28 cellular contexts compared by ENCODE assay signal in the genomic region with DNA sequence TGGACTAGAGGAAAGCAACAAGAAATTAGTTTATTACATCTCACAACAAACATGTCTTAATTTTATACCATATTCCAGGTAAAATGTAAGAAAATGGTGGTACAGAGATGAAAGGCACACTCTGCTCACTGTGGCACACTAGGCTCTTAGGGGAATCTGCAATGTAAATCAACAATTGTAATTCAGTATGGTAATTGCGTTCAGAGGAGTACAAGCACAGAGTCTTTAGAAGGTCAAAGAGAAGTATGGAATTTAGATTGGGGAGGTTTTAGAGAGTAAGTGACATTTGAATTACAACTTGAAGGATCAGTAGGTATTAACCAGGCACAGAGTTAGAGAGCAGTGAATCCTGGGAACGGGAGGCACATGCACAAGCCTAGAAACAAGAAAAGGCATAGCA.
"Had no signal": no experiment of that assay in that cellular context is flagged by ENCODE, and none has a peak within 500 bp of the region (broad histone marks: within the 10 kb centered on the region; RNA-seq: fewer than 3 reads in every experiment).

No MANE protein-coding gene starts in this region.

- H3K27me3 ChIP-seq: gastrocnemius medialis, heart left ventricle, hepatocyte, right lobe of liver, transverse colon, upper lobe of right lung, uterus had no signal

- H3K9me3 ChIP-seq: gastrocnemius medialis, heart left ventricle, mucosa of descending colon, right lobe of liver, transverse colon, upper lobe of right lung, uterus had no signal

- H3K4me1 ChIP-seq: gastrocnemius medialis, heart left ventricle, parathyroid adenoma, right lobe of liver, upper lobe of right lung, uterus had no signal

- H3K9ac ChIP-seq: parathyroid adenoma had no signal

- H3K27ac Mint-ChIP-seq: endodermal cell; memory B cell; mesothelial cell of epicardium; naive B cell; natural killer cell treated with Interleukin-12 subunit alpha and Interleukin-12 subunit beta and Interleukin-15 and Interleukin-18, amount 100 ng/mL, for 72 hours; progenitor cell of endocrine pancreas; stimulated activated naive B cell treated with anti-CD40 and anti-IgM and Interleukin-4, amounts not matched to agents 10 μg/mL and 1 μg/mL and 100 μg/mL, for 72 hours; stimulated activated naive CD8-positive, alpha-beta T cell treated with anti-CD3 and anti-CD28 coated beads, Interleukin-15, Interleukin-2, amounts not matched to agents 100 ng/mL and 50 ng/mL, for 24 hours had no signal

- H3K4me1 Mint-ChIP-seq: memory B cell; naive B cell; neural crest cell; stimulated activated naive B cell treated with anti-CD40 and anti-IgM and Interleukin-4, amounts not matched to agents 10 μg/mL and 1 μg/mL and 100 μg/mL, for 72 hours had no signal

- ATAC-seq: esophagus mucosa; gastrocnemius medialis; heart left ventricle; left lobe of liver; mucosa of descending colon; natural killer cell treated with Interleukin-12 subunit alpha and Interleukin-12 subunit beta and Interleukin-15 and Interleukin-18, amount 100 ng/mL, for 72 hours; right lobe of liver; stimulated activated naive B cell treated with anti-CD40 and anti-IgM and Interleukin-4, amounts not matched to agents 10 μg/mL and 1 μg/mL and 100 μg/mL, for 72 hours; upper lobe of right lung had no signal

- H3K27me3 Mint-ChIP-seq: memory B cell; naive B cell; natural killer cell treated with Interleukin-12 subunit alpha and Interleukin-12 subunit beta and Interleukin-15 and Interleukin-18, amount 100 ng/mL, for 72 hours; progenitor cell of endocrine pancreas; stimulated activated naive B cell treated with anti-CD40 and anti-IgM and Interleukin-4, amounts not matched to agents 10 μg/mL and 1 μg/mL and 100 μg/mL, for 72 hours; stimulated activated naive CD8-positive, alpha-beta T cell treated with anti-CD3 and anti-CD28 coated beads, Interleukin-15, Interleukin-2, amounts not matched to agents 100 ng/mL and 50 ng/mL, for 24 hours had no signal

- H3K36me3 Mint-ChIP-seq: memory B cell; mesothelial cell of epicardium; naive B cell; natural killer cell treated with Interleukin-12 subunit alpha and Interleukin-12 subunit beta and Interleukin-15 and Interleukin-18, amount 100 ng/mL, for 72 hours; stimulated activated naive B cell treated with anti-CD40 and anti-IgM and Interleukin-4, amounts not matched to agents 10 μg/mL and 1 μg/mL and 100 μg/mL, for 72 hours had no signal

- H3K4me3 ChIP-seq: gastrocnemius medialis, heart left ventricle, hepatocyte, lung, mucosa of descending colon, right lobe of liver, transverse colon, upper lobe of right lung, uterus had no signal

- H3K9me3 Mint-ChIP-seq: endodermal cell; mesothelial cell of epicardium; neural crest cell; stimulated activated naive CD8-positive, alpha-beta T cell treated with anti-CD3 and anti-CD28 coated beads, Interleukin-15, Interleukin-2, amounts not matched to agents 100 ng/mL and 50 ng/mL, for 24 hours had no signal

- H3K27ac ChIP-seq: epithelial cell of prostate, gastrocnemius medialis, heart left ventricle, hepatocyte, parathyroid adenoma, right lobe of liver, transverse colon, upper lobe of right lung, uterus had no signal

- H3K4me3 Mint-ChIP-seq: endodermal cell; memory B cell; mesothelial cell of epicardium; naive B cell; natural killer cell treated with Interleukin-12 subunit alpha and Interleukin-12 subunit beta and Interleukin-15 and Interleukin-18, amount 100 ng/mL, for 72 hours; neural crest cell; stimulated activated naive B cell treated with anti-CD40 and anti-IgM and Interleukin-4, amounts not matched to agents 10 μg/mL and 1 μg/mL and 100 μg/mL, for 72 hours; stimulated activated naive CD8-positive, alpha-beta T cell treated with anti-CD3 and anti-CD28 coated beads, Interleukin-15, Interleukin-2, amounts not matched to agents 100 ng/mL and 50 ng/mL, for 24 hours had no signal

- H3K36me3 ChIP-seq: gastrocnemius medialis, heart left ventricle, right lobe of liver, transverse colon, upper lobe of right lung, uterus had no signal

- DNase-seq: effector CD8-positive, alpha-beta T cell; endodermal cell; foreskin fibroblast; gastrocnemius medialis; heart left ventricle; kidney; mucosa of descending colon; naive B cell; right lobe of liver; small intestine; stimulated activated CD4-positive, alpha-beta T cell treated with anti-CD3 and anti-CD28 coated beads, Interleukin-15, amount 100 ng/mL, for 24 hours; stimulated activated CD4-positive, alpha-beta T cell treated with anti-CD3 and anti-CD28 coated beads, Interleukin-2, amount 100 ng/mL, for 48 hours; stimulated activated naive B cell treated with anti-CD40 and anti-IgM and Interleukin-4, amounts not matched to agents 10 μg/mL and 1 μg/mL and 100 μg/mL, for 72 hours; transverse colon; upper lobe of right lung; uterus had no signal
